1 cellular context compared by ENCODE assay signal in the genomic region with DNA sequence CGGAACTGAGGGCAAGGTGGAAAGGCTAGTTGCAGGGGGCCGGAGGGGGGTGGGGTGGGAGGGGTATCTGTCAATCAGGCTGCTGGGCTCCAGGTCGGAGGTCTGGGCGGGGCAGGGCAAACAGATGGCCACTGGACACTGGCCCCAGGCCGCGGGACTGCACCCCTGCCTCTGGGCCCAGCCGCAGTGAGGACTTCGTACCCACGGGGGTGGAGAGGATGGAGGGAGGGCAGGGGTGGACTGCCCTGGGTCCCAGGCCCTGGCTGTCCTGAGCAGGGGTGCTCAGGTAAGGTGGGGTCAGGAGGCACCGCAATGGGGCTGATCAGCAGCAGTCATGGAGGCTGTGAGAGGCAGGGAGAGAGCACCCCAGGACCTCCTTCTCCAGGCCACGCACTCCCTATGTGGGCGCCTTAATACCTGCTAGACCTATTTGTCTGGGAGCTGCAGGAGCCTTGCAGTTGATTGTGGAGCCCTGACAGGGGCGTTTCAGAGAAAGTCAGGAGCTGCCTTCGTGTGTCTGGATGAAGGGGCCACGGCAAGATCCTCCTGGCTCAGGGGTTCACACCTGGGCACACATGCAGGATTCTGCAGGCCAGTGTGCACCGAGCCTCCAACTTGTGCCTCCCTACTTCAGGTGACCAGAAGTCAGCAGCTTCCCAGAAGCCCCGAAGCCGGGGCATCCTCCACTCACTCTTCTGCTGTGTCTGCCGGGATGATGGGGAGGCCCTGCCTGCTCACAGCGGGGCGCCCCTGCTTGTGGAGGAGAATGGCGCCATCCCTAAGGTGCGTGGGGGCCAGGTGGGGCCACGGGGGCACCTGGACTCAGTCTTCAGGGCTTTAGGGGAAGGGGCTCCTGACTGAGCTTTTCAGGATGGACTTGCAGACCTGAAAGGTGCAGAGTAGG.
TF ChIP-seq lines count a peak whose summit lies in the region.

No MANE protein-coding gene starts in this region.

TF ChIP-seq in HepG2, 621 proteins besides CTCF, POLR2A, EP300 and RAD21 (continued from another document and continues in another):
- TF ChIP-seq ZIK1 (CRISPR knock-in tag; IDR thresholded peaks at IDR 0.05; ENCODE audit: borderline replicate concordance, low read depth) = peak; percentile 96; the same call in 1 of the 2 replicates
- TF ChIP-seq ZNF7 (CRISPR knock-in tag; IDR thresholded peaks at IDR 0.05) = no peak
- no peak; the same call in 1 of the 2 replicates for TF ChIP-seq ZNF839 (CRISPR knock-in tag; IDR thresholded peaks at IDR 0.05; ENCODE audit: borderline replicate concordance)
- TF ChIP-seq NAIF1 (CRISPR knock-in tag; IDR thresholded peaks at IDR 0.05; ENCODE audit: borderline replicate concordance) = no peak; the same call in 1 of the 2 replicates
- peak; percentile 99 for TF ChIP-seq ZSCAN31 (CRISPR knock-in tag; IDR thresholded peaks at IDR 0.05; ENCODE audit: low read depth)
- TF ChIP-seq ZMYM4 (CRISPR knock-in tag; IDR thresholded peaks at IDR 0.05) = peak; percentile 75
- TF ChIP-seq, protein P1, sequence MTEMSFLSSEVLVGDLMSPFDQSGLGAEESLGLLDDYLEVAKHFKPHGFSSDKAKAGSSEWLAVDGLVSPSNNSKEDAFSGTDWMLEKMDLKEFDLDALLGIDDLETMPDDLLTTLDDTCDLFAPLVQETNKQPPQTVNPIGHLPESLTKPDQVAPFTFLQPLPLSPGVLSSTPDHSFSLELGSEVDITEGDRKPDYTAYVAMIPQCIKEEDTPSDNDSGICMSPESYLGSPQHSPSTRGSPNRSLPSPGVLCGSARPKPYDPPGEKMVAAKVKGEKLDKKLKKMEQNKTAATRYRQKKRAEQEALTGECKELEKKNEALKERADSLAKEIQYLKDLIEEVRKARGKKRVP (CRISPR knock-in tag; IDR thresholded peaks at IDR 0.05) = no peak
- peak; percentile 76 for TF ChIP-seq PPARG (CRISPR knock-in tag; conservative IDR thresholded peaks at IDR 0.05)
- TF ChIP-seq ZSCAN22 (CRISPR knock-in tag; IDR thresholded peaks at IDR 0.05) = peak; percentile 85; the same call in 1 of the 2 replicates
- TF ChIP-seq ZKSCAN8 (CRISPR knock-in tag; IDR thresholded peaks at IDR 0.05; ENCODE audit: borderline replicate concordance) = peak; percentile 92
- no peak for TF ChIP-seq ZNF354B (CRISPR knock-in tag; IDR thresholded peaks at IDR 0.05)
- TF ChIP-seq RFX3 (CRISPR knock-in tag; IDR thresholded peaks at IDR 0.05) = no peak
- TF ChIP-seq, protein P2, sequence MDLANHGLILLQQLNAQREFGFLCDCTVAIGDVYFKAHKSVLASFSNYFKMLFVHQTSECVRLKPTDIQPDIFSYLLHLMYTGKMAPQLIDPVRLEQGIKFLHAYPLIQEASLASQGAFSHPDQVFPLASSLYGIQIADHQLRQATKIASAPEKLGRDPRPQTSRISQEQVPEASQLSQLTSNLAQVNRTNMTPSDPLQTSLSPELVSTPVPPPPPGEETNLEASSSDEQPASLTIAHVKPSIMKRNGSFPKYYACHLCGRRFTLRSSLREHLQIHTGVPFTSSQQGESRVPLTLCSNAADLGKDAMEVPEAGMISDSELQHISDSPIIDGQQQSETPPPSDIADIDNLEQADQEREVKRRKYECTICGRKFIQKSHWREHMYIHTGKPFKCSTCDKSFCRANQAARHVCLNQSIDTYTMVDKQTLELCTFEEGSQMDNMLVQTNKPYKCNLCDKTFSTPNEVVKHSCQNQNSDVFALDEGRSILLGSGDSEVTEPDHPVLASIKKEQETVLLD (CRISPR knock-in tag; IDR thresholded peaks at IDR 0.05; ENCODE audit: low read depth) = peak; percentile 16; the same call in 1 of the 2 replicates
- TF ChIP-seq, protein P3, sequence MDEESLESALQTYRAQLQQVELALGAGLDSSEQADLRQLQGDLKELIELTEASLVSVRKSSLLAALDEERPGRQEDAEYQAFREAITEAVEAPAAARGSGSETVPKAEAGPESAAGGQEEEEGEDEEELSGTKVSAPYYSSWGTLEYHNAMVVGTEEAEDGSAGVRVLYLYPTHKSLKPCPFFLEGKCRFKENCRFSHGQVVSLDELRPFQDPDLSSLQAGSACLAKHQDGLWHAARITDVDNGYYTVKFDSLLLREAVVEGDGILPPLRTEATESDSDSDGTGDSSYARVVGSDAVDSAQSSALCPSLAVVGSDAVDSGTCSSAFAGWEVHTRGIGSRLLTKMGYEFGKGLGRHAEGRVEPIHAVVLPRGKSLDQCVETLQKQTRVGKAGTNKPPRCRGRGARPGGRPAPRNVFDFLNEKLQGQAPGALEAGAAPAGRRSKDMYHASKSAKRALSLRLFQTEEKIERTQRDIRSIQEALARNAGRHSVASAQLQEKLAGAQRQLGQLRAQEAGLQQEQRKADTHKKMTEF (CRISPR knock-in tag; IDR thresholded peaks at IDR 0.05) = peak; percentile 76
- peak; percentile 73 for TF ChIP-seq BCL6 (CRISPR knock-in tag; IDR thresholded peaks at IDR 0.05)
- TF ChIP-seq ARNTL (CRISPR knock-in tag; IDR thresholded peaks at IDR 0.05) = peak; percentile 86; the same call in 1 of the 2 replicates
- TF ChIP-seq, protein P4, sequence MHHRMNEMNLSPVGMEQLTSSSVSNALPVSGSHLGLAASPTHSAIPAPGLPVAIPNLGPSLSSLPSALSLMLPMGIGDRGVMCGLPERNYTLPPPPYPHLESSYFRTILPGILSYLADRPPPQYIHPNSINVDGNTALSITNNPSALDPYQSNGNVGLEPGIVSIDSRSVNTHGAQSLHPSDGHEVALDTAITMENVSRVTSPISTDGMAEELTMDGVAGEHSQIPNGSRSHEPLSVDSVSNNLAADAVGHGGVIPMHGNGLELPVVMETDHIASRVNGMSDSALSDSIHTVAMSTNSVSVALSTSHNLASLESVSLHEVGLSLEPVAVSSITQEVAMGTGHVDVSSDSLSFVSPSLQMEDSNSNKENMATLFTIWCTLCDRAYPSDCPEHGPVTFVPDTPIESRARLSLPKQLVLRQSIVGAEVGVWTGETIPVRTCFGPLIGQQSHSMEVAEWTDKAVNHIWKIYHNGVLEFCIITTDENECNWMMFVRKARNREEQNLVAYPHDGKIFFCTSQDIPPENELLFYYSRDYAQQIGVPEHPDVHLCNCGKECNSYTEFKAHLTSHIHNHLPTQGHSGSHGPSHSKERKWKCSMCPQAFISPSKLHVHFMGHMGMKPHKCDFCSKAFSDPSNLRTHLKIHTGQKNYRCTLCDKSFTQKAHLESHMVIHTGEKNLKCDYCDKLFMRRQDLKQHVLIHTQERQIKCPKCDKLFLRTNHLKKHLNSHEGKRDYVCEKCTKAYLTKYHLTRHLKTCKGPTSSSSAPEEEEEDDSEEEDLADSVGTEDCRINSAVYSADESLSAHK (CRISPR knock-in tag; IDR thresholded peaks at IDR 0.05; ENCODE audit: borderline replicate concordance) = peak; percentile 89
- TF ChIP-seq ZNF317 (CRISPR knock-in tag; IDR thresholded peaks at IDR 0.05) = no peak; the same call in 1 of the 2 replicates
- TF ChIP-seq, protein P5, sequence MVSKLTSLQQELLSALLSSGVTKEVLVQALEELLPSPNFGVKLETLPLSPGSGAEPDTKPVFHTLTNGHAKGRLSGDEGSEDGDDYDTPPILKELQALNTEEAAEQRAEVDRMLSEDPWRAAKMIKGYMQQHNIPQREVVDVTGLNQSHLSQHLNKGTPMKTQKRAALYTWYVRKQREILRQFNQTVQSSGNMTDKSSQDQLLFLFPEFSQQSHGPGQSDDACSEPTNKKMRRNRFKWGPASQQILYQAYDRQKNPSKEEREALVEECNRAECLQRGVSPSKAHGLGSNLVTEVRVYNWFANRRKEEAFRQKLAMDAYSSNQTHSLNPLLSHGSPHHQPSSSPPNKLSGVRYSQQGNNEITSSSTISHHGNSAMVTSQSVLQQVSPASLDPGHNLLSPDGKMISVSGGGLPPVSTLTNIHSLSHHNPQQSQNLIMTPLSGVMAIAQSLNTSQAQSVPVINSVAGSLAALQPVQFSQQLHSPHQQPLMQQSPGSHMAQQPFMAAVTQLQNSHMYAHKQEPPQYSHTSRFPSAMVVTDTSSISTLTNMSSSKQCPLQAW (CRISPR knock-in tag; IDR thresholded peaks at IDR 0.05) = 0 out of 2 replicates have a peak, but pooled peaks have one; percentile 57
- peak; percentile 49; the same call in 1 of the 2 replicates for TF ChIP-seq NFYB (CRISPR knock-in tag; IDR thresholded peaks at IDR 0.05)
- peak; percentile 66; the same call in 1 of the 2 replicates for TF ChIP-seq ARID2 (CRISPR knock-in tag; IDR thresholded peaks at IDR 0.05; ENCODE audit: borderline replicate concordance)
- TF ChIP-seq ADNP (CRISPR knock-in tag; IDR thresholded peaks at IDR 0.05) = no peak
- TF ChIP-seq SP5 (CRISPR knock-in tag; IDR thresholded peaks at IDR 0.05; ENCODE audit: borderline replicate concordance, low read depth) = peak; percentile 100
- peak; percentile 91 for TF ChIP-seq HOXA3 (CRISPR knock-in tag; IDR thresholded peaks at IDR 0.05)
- TF ChIP-seq, protein P6, sequence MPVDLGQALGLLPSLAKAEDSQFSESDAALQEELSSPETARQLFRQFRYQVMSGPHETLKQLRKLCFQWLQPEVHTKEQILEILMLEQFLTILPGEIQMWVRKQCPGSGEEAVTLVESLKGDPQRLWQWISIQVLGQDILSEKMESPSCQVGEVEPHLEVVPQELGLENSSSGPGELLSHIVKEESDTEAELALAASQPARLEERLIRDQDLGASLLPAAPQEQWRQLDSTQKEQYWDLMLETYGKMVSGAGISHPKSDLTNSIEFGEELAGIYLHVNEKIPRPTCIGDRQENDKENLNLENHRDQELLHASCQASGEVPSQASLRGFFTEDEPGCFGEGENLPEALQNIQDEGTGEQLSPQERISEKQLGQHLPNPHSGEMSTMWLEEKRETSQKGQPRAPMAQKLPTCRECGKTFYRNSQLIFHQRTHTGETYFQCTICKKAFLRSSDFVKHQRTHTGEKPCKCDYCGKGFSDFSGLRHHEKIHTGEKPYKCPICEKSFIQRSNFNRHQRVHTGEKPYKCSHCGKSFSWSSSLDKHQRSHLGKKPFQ (CRISPR knock-in tag; IDR thresholded peaks at IDR 0.05; ENCODE audit: insufficient replicate concordance) = no peak
- peak; percentile 76 for TF ChIP-seq SKI (IDR thresholded peaks at IDR 0.05; ENCODE audit: partially characterized antibody)
- TF ChIP-seq PITX1 (CRISPR knock-in tag; IDR thresholded peaks at IDR 0.05) = peak; percentile 64
- peak; percentile 98 for TF ChIP-seq SPEN (CRISPR knock-in tag; IDR thresholded peaks at IDR 0.05; ENCODE audit: low read depth)
- TF ChIP-seq ZNF552 (CRISPR knock-in tag; IDR thresholded peaks at IDR 0.05; ENCODE audit: borderline replicate concordance) = peak; percentile 36; the same call in 1 of the 2 replicates
- no peak for TF ChIP-seq PLRG1 (conservative IDR thresholded peaks at IDR 0.05)
- TF ChIP-seq KMT2B (CRISPR knock-in tag; IDR thresholded peaks at IDR 0.05) = peak; percentile 48; the same call in 1 of the 2 replicates
- no peak for TF ChIP-seq ZNF672 (CRISPR knock-in tag; IDR thresholded peaks at IDR 0.05)
- no peak for TF ChIP-seq ZSCAN12 (CRISPR knock-in tag; IDR thresholded peaks at IDR 0.05)
- peak; percentile 88 for TF ChIP-seq ZMAT3 (CRISPR knock-in tag; conservative IDR thresholded peaks at IDR 0.05)
- TF ChIP-seq ZNF773 (CRISPR knock-in tag; IDR thresholded peaks at IDR 0.05; ENCODE audit: borderline replicate concordance) = no peak
- TF ChIP-seq, protein P7, sequence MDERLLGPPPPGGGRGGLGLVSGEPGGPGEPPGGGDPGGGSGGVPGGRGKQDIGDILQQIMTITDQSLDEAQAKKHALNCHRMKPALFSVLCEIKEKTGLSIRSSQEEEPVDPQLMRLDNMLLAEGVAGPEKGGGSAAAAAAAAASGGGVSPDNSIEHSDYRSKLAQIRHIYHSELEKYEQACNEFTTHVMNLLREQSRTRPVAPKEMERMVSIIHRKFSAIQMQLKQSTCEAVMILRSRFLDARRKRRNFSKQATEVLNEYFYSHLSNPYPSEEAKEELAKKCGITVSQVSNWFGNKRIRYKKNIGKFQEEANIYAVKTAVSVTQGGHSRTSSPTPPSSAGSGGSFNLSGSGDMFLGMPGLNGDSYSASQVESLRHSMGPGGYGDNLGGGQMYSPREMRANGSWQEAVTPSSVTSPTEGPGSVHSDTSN (CRISPR knock-in tag; IDR thresholded peaks at IDR 0.05) = peak; percentile 79
- TF ChIP-seq ZFP1 (CRISPR knock-in tag; IDR thresholded peaks at IDR 0.05) = peak; percentile 85; the same call in 1 of the 2 replicates
- peak; percentile 87 for TF ChIP-seq CBFB (CRISPR knock-in tag; IDR thresholded peaks at IDR 0.05)
- peak; percentile 26; the same call in 1 of the 2 replicates for TF ChIP-seq ZNF567 (CRISPR knock-in tag; IDR thresholded peaks at IDR 0.05; ENCODE audit: borderline replicate concordance)
- 0 out of 2 replicates have a peak, but pooled peaks have one; percentile 34 for TF ChIP-seq ZBTB8A (CRISPR knock-in tag; IDR thresholded peaks at IDR 0.05; ENCODE audit: borderline replicate concordance, low read depth)
- TF ChIP-seq EZH2 (conservative IDR thresholded peaks at IDR 0.05; ENCODE audit: low read depth, low read length) = no peak
- TF ChIP-seq, protein P8, sequence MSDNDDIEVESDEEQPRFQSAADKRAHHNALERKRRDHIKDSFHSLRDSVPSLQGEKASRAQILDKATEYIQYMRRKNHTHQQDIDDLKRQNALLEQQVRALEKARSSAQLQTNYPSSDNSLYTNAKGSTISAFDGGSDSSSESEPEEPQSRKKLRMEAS (IDR thresholded peaks at IDR 0.05) = no peak
- TF ChIP-seq ELF1 (CRISPR knock-in tag; IDR thresholded peaks at IDR 0.05) = no peak; the same call in 1 of the 2 replicates
- peak; percentile 32; the same call in 1 of the 2 replicates for TF ChIP-seq NFKB2 (CRISPR knock-in tag; IDR thresholded peaks at IDR 0.05; ENCODE audit: borderline replicate concordance)
- TF ChIP-seq ZNF451 (CRISPR knock-in tag; IDR thresholded peaks at IDR 0.05) = peak; percentile 98
- no peak for TF ChIP-seq MAFG (CRISPR knock-in tag; IDR thresholded peaks at IDR 0.05)
- TF ChIP-seq ZFP36L2 (CRISPR knock-in tag; IDR thresholded peaks at IDR 0.05) = no peak
- peak; percentile 61; the same call in 1 of the 2 replicates for TF ChIP-seq KDM1A (CRISPR knock-in tag; IDR thresholded peaks at IDR 0.05)
